19 cellular contexts compared by ENCODE assay signal in genomic region chr11:38476808-38477565, GRCh38.
"Had no signal": no experiment of that assay in that cellular context is flagged by ENCODE, and none has a peak within 500 bp of the region (broad histone marks: within the 10 kb centered on the region; RNA-seq: fewer than 3 reads in every experiment).

No MANE protein-coding gene starts in this region.

- H3K27me3 ChIP-seq: ascending aorta, cardiac muscle cell, neutrophil, upper lobe of right lung had no signal

- DNase-seq: activated CD4-positive, alpha-beta T cell treated with anti-CD3 and anti-CD28 coated beads, Interleukin-2, amount 10 ng/mL, durations not matched to agents 24 days and 14 days; activated CD4-positive, CD25-positive, alpha-beta regulatory T cell; activated CD8-positive, alpha-beta T cell treated with anti-CD3 and anti-CD28 coated beads for 36 hours; activated naive CD4-positive, alpha-beta T cell treated with Interleukin-2 at 50 U/mL for 16 hours; activated naive CD8-positive, alpha-beta T cell treated with anti-CD3 and anti-CD28 coated beads, Interleukin-2, amount 50 U/mL, for 24 hours; activated T-cell treated with anti-CD3 and anti-CD28 coated beads, Interleukin-2, amount 50 U/mL, for 1 hour; dermis blood vessel endothelial cell; effector memory CD8-positive, alpha-beta T cell; foreskin fibroblast; mesendoderm; stimulated activated CD4-positive, alpha-beta T cell treated with anti-CD3 and anti-CD28 coated beads, Interleukin-4, amount 100 ng/mL, for 4 hours; T1000; upper lobe of right lung had no signal

- H3K36me3 ChIP-seq: ascending aorta, cardiac muscle cell, neutrophil, upper lobe of right lung had no signal

- ATAC-seq: activated CD8-positive, alpha-beta T cell treated with anti-CD3 and anti-CD28 coated beads for 36 hours; activated naive CD8-positive, alpha-beta T cell treated with anti-CD3 and anti-CD28 coated beads, Interleukin-2, amount 50 U/mL, for 24 hours; effector memory CD8-positive, alpha-beta T cell; natural killer cell treated with Interleukin-12 subunit alpha and Interleukin-12 subunit beta and Interleukin-15 and Interleukin-18, amount 100 ng/mL, for 72 hours; sciatic nerve; stimulated activated memory B cell treated with anti-CD40 and anti-IgM and Interleukin-4, amounts not matched to agents 10 μg/mL and 1 μg/mL and 100 μg/mL, for 72 hours; upper lobe of right lung had no signal

- H3K9me3 ChIP-seq: ascending aorta, neutrophil, upper lobe of right lung had no signal

- H3K4me3 ChIP-seq: ascending aorta, cardiac muscle cell, upper lobe of right lung had no signal

- H3K27ac ChIP-seq: ascending aorta, cardiac muscle cell, neutrophil, upper lobe of right lung had no signal

- H3K4me1 ChIP-seq: ascending aorta, upper lobe of right lung had no signal
